ENCODE assay signal across 12 cellular contexts in genomic region chr2:224970311-224970710, GRCh38.
DNase-seq lines count a peak whose midpoint lies in the region; ATAC-seq and TF ChIP-seq lines count a peak whose summit lies in the region.
"Had no signal": no experiment of that assay in that cellular context is flagged by ENCODE, and none has a peak within 500 bp of the region (broad histone marks: within the 10 kb centered on the region; RNA-seq: fewer than 3 reads in every experiment).

No MANE protein-coding gene starts in this region.

- POLR2A ChIA-PET in activated CD8-positive, alpha-beta T cell treated with anti-CD3 and anti-CD28 coated beads, Interleukin-2, amount 10 ng/mL, durations not matched to agents 7 days and 5 days (lab: Charles Lee) = interaction anchor here (1.4 kb wide), 1 partner anchor 18 kb away, joined by 3 read pairs; no protein-coding TSS in a partner anchor

- peaks cover 66% of the 10 kb centered on the region for H3K4me1 Mint-ChIP-seq in activated naive CD4-positive, alpha-beta T cell treated with anti-CD3 and anti-CD28 coated beads for 36 hours (ENCODE audit: low read depth)
- peaks cover 59% of the 10 kb centered on the region for H3K4me1 Mint-ChIP-seq in activated naive CD4-positive, alpha-beta T cell treated with anti-CD3 and anti-CD28 coated beads, Interleukin-2, amount 10 ng/mL, durations not matched to agents 7 days and 5 days
- peaks cover 64% of the 10 kb centered on the region for H3K4me1 Mint-ChIP-seq in activated CD8-positive, alpha-beta T cell treated with anti-CD3 and anti-CD28 coated beads, Interleukin-2, amount 10 ng/mL, durations not matched to agents 7 days and 5 days (ENCODE audit: low read depth)
- H3K4me1 Mint-ChIP-seq in type B pancreatic cell (ENCODE audit: unreplicated experiment) = peaks cover 7% of the 10 kb centered on the region

- CTCF ChIA-PET in activated naive CD4-positive, alpha-beta T cell treated with anti-CD3 and anti-CD28 coated beads for 36 hours (lab: Charles Lee) = interaction anchor here (0.7 to 1.8 kb wide), 6 partner anchors 9 to 76 kb away, joined by 3 to 5 read pairs (median 3); no protein-coding TSS in a partner anchor
- CTCF ChIA-PET in activated naive CD4-positive, alpha-beta T cell treated with anti-CD3 and anti-CD28 coated beads, Interleukin-2, amount 10 ng/mL, durations not matched to agents 7 days and 5 days (lab: Charles Lee) = no interaction called here
- CTCF ChIA-PET in activated CD8-positive, alpha-beta T cell treated with anti-CD3 and anti-CD28 coated beads, Interleukin-2, amount 10 ng/mL, durations not matched to agents 7 days and 5 days (lab: Charles Lee) = interaction anchor here (0.7 to 1.8 kb wide), 4 partner anchors 11 to 41 kb away, joined by 3 to 6 read pairs (median 4); no protein-coding TSS in a partner anchor

- peak overlapping the region; percentile 25 for H3K27ac Mint-ChIP-seq in activated naive CD4-positive, alpha-beta T cell treated with anti-CD3 and anti-CD28 coated beads for 36 hours
- H3K27ac Mint-ChIP-seq in activated naive CD4-positive, alpha-beta T cell treated with anti-CD3 and anti-CD28 coated beads, Interleukin-2, amount 10 ng/mL, durations not matched to agents 7 days and 5 days = no peak overlapping the region
- H3K27ac Mint-ChIP-seq in activated CD8-positive, alpha-beta T cell treated with anti-CD3 and anti-CD28 coated beads, Interleukin-2, amount 10 ng/mL, durations not matched to agents 7 days and 5 days = peak overlapping the region; percentile 8
- H3K27ac Mint-ChIP-seq in type B pancreatic cell = peak overlapping the region; percentile 18

- H3K9me3 Mint-ChIP-seq in activated naive CD4-positive, alpha-beta T cell treated with anti-CD3 and anti-CD28 coated beads for 36 hours = no peaks in the 10 kb centered on the region
- H3K9me3 Mint-ChIP-seq in activated naive CD4-positive, alpha-beta T cell treated with anti-CD3 and anti-CD28 coated beads, Interleukin-2, amount 10 ng/mL, durations not matched to agents 7 days and 5 days = no peaks in the 10 kb centered on the region
- H3K9me3 Mint-ChIP-seq in activated CD8-positive, alpha-beta T cell treated with anti-CD3 and anti-CD28 coated beads, Interleukin-2, amount 10 ng/mL, durations not matched to agents 7 days and 5 days (ENCODE audit: insufficient read depth) = no peaks in the 10 kb centered on the region
- no peaks in the 10 kb centered on the region for H3K9me3 Mint-ChIP-seq in type B pancreatic cell

- TF ChIP-seq CTCF in type B pancreatic cell (conservative IDR thresholded peaks at IDR 0.05) = no peak

- DNase-seq in activated naive CD4-positive, alpha-beta T cell treated with anti-CD3 and anti-CD28 coated beads for 36 hours = no peak
- DNase-seq in activated naive CD4-positive, alpha-beta T cell treated with anti-CD3 and anti-CD28 coated beads, Interleukin-2, amount 10 ng/mL, durations not matched to agents 7 days and 5 days = no peak
- no peak for DNase-seq in activated CD8-positive, alpha-beta T cell treated with anti-CD3 and anti-CD28 coated beads, Interleukin-2, amount 10 ng/mL, durations not matched to agents 7 days and 5 days
- DNase-seq in type B pancreatic cell (ENCODE audit: extremely low spot score, unreplicated experiment) (no peak), NCI-H1417 treated with DMSO at 0.1 percent for 48 hours (lab: John Stamatoyannopoulos, UW) (no peak), retina (no peak)
- DNase-seq: amygdala, H7, NCI-H1694 treated with DMSO at 0.1 percent for 48 hours had no signal

- ATAC-seq in HG02884 (IDR thresholded peaks at IDR 0.05; ENCODE audit: unreplicated experiment) (peak; percentile 36), HG03139 (IDR thresholded peaks at IDR 0.05; ENCODE audit: unreplicated experiment) (no peak)
- no peak for ATAC-seq in activated CD8-positive, alpha-beta T cell treated with anti-CD3 and anti-CD28 coated beads, Interleukin-2, amount 10 ng/mL, durations not matched to agents 7 days and 5 days

- no peaks in the 10 kb centered on the region for H3K27me3 Mint-ChIP-seq in activated naive CD4-positive, alpha-beta T cell treated with anti-CD3 and anti-CD28 coated beads for 36 hours (ENCODE audit: low read depth)
- no peaks in the 10 kb centered on the region for H3K27me3 Mint-ChIP-seq in activated naive CD4-positive, alpha-beta T cell treated with anti-CD3 and anti-CD28 coated beads, Interleukin-2, amount 10 ng/mL, durations not matched to agents 7 days and 5 days
- no peaks in the 10 kb centered on the region for H3K27me3 Mint-ChIP-seq in activated CD8-positive, alpha-beta T cell treated with anti-CD3 and anti-CD28 coated beads, Interleukin-2, amount 10 ng/mL, durations not matched to agents 7 days and 5 days (ENCODE audit: low read depth)
- peaks cover 3% of the 10 kb centered on the region for H3K27me3 Mint-ChIP-seq in type B pancreatic cell

- intact Hi-C loops in activated naive CD4-positive, alpha-beta T cell treated with anti-CD3 and anti-CD28 coated beads for 36 hours (cut with micrococcal nuclease) = loop anchor here (1.0 kb wide), 1 partner anchor 13 kb away; no protein-coding TSS in a partner anchor

- no peaks in the 10 kb centered on the region for H3K36me3 Mint-ChIP-seq in activated naive CD4-positive, alpha-beta T cell treated with anti-CD3 and anti-CD28 coated beads for 36 hours (ENCODE audit: low read depth)
- peaks cover 43% of the 10 kb centered on the region for H3K36me3 Mint-ChIP-seq in activated naive CD4-positive, alpha-beta T cell treated with anti-CD3 and anti-CD28 coated beads, Interleukin-2, amount 10 ng/mL, durations not matched to agents 7 days and 5 days
- peaks cover 33% of the 10 kb centered on the region for H3K36me3 Mint-ChIP-seq in activated CD8-positive, alpha-beta T cell treated with anti-CD3 and anti-CD28 coated beads, Interleukin-2, amount 10 ng/mL, durations not matched to agents 7 days and 5 days (ENCODE audit: low read depth)
- no peaks in the 10 kb centered on the region for H3K36me3 Mint-ChIP-seq in type B pancreatic cell

- H3K4me3 Mint-ChIP-seq in activated naive CD4-positive, alpha-beta T cell treated with anti-CD3 and anti-CD28 coated beads for 36 hours = no peak overlapping the region
- H3K4me3 Mint-ChIP-seq in activated naive CD4-positive, alpha-beta T cell treated with anti-CD3 and anti-CD28 coated beads, Interleukin-2, amount 10 ng/mL, durations not matched to agents 7 days and 5 days = no peak overlapping the region
- no peak overlapping the region for H3K4me3 Mint-ChIP-seq in activated CD8-positive, alpha-beta T cell treated with anti-CD3 and anti-CD28 coated beads, Interleukin-2, amount 10 ng/mL, durations not matched to agents 7 days and 5 days
- no peak overlapping the region for H3K4me3 Mint-ChIP-seq in type B pancreatic cell
- H3K4me3 Mint-ChIP-seq: neural crest cell had no signal
